In the genomic region with DNA sequence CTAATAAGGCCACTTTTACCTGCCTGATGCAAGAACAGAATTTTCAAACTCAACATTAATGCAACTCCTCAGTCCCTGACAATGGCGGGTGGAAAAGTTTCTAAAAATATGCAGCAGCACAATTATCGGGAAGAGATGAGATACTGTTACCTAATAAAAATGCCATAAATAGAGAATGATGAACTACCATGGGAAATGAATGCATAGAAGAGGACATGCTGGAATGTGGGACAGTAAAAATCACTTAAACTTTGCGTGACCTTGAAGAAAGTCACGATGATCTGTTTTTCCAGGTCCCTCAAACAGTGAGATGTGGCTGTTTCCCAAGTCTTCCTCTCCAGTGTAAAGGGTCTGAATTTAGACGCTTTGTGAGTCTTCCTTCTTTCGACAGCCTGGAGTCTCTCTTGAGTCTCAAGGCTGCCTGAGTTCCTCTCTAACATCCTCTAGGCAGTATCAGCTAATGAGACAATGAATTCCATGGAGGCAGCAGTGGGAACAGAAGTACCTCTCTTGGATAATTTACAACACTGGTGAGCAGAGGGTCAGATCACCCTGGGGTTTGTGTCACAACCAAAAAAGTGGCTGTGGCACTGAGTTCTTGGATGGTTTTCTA, we compare ENCODE assay signal across 1 cellular context.
TF ChIP-seq lines count a peak whose summit lies in the region.

No MANE protein-coding gene starts in this region.

TF ChIP-seq in HEK293, 187 proteins besides CTCF, POLR2A, EP300 and RAD21 (continued from another document):
- TF ChIP-seq, protein P1, sequence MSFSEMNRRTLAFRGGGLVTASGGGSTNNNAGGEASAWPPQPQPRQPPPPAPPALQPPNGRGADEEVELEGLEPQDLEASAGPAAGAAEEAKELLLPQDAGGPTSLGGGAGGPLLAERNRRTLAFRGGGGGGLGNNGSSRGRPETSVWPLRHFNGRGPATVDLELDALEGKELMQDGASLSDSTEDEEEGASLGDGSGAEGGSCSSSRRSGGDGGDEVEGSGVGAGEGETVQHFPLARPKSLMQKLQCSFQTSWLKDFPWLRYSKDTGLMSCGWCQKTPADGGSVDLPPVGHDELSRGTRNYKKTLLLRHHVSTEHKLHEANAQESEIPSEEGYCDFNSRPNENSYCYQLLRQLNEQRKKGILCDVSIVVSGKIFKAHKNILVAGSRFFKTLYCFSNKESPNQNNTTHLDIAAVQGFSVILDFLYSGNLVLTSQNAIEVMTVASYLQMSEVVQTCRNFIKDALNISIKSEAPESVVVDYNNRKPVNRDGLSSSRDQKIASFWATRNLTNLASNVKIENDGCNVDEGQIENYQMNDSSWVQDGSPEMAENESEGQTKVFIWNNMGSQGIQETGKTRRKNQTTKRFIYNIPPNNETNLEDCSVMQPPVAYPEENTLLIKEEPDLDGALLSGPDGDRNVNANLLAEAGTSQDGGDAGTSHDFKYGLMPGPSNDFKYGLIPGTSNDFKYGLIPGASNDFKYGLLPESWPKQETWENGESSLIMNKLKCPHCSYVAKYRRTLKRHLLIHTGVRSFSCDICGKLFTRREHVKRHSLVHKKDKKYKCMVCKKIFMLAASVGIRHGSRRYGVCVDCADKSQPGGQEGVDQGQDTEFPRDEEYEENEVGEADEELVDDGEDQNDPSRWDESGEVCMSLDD (tag by site-specific recombination; IDR thresholded peaks at IDR 0.05), result no peak
- TF ChIP-seq, protein P2, sequence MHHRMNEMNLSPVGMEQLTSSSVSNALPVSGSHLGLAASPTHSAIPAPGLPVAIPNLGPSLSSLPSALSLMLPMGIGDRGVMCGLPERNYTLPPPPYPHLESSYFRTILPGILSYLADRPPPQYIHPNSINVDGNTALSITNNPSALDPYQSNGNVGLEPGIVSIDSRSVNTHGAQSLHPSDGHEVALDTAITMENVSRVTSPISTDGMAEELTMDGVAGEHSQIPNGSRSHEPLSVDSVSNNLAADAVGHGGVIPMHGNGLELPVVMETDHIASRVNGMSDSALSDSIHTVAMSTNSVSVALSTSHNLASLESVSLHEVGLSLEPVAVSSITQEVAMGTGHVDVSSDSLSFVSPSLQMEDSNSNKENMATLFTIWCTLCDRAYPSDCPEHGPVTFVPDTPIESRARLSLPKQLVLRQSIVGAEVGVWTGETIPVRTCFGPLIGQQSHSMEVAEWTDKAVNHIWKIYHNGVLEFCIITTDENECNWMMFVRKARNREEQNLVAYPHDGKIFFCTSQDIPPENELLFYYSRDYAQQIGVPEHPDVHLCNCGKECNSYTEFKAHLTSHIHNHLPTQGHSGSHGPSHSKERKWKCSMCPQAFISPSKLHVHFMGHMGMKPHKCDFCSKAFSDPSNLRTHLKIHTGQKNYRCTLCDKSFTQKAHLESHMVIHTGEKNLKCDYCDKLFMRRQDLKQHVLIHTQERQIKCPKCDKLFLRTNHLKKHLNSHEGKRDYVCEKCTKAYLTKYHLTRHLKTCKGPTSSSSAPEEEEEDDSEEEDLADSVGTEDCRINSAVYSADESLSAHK (tag by site-specific recombination; IDR thresholded peaks at IDR 0.05), result peak; percentile 72
- TF ChIP-seq IKZF3 (tag by site-specific recombination; IDR thresholded peaks at IDR 0.05), result peak; percentile 32; the same call in 1 of the 2 replicates
- TF ChIP-seq, protein P3, sequence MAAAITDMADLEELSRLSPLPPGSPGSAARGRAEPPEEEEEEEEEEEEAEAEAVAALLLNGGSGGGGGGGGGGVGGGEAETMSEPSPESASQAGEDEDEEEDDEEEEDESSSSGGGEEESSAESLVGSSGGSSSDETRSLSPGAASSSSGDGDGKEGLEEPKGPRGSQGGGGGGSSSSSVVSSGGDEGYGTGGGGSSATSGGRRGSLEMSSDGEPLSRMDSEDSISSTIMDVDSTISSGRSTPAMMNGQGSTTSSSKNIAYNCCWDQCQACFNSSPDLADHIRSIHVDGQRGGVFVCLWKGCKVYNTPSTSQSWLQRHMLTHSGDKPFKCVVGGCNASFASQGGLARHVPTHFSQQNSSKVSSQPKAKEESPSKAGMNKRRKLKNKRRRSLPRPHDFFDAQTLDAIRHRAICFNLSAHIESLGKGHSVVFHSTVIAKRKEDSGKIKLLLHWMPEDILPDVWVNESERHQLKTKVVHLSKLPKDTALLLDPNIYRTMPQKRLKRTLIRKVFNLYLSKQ (tag by site-specific recombination; IDR thresholded peaks at IDR 0.05; ENCODE audit: borderline replicate concordance), result no peak
- no peak for TF ChIP-seq ZNF155 (tag by site-specific recombination; IDR thresholded peaks at IDR 0.05)
- no peak for TF ChIP-seq ZNF140 (tag by site-specific recombination; IDR thresholded peaks at IDR 0.05)
- TF ChIP-seq OVOL3 (tag by site-specific recombination; IDR thresholded peaks at IDR 0.05), result no peak
- no peak for TF ChIP-seq ZNF510 (tag by site-specific recombination; IDR thresholded peaks at IDR 0.05; ENCODE audit: insufficient replicate concordance)
- no peak for TF ChIP-seq RBAK (tag by site-specific recombination; IDR thresholded peaks at IDR 0.05)
- TF ChIP-seq ZNF777 (tag by site-specific recombination; IDR thresholded peaks at IDR 0.05; ENCODE audit: borderline replicate concordance), result no peak
- no peak for TF ChIP-seq ZNF221 (tag by site-specific recombination; IDR thresholded peaks at IDR 0.05; ENCODE audit: borderline replicate concordance)
- TF ChIP-seq, protein P4, sequence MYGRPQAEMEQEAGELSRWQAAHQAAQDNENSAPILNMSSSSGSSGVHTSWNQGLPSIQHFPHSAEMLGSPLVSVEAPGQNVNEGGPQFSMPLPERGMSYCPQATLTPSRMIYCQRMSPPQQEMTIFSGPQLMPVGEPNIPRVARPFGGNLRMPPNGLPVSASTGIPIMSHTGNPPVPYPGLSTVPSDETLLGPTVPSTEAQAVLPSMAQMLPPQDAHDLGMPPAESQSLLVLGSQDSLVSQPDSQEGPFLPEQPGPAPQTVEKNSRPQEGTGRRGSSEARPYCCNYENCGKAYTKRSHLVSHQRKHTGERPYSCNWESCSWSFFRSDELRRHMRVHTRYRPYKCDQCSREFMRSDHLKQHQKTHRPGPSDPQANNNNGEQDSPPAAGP (tag by site-specific recombination; IDR thresholded peaks at IDR 0.05), result no peak
- 0 out of 2 replicates have a peak, but pooled peaks have one; percentile 34 for TF ChIP-seq ZNF350 (tag by site-specific recombination; IDR thresholded peaks at IDR 0.05)
- no peak for TF ChIP-seq KLF10 (tag by site-specific recombination; IDR thresholded peaks at IDR 0.05)
- TF ChIP-seq KLF1 (tag by site-specific recombination; IDR thresholded peaks at IDR 0.05), result no peak
- TF ChIP-seq, protein P5, sequence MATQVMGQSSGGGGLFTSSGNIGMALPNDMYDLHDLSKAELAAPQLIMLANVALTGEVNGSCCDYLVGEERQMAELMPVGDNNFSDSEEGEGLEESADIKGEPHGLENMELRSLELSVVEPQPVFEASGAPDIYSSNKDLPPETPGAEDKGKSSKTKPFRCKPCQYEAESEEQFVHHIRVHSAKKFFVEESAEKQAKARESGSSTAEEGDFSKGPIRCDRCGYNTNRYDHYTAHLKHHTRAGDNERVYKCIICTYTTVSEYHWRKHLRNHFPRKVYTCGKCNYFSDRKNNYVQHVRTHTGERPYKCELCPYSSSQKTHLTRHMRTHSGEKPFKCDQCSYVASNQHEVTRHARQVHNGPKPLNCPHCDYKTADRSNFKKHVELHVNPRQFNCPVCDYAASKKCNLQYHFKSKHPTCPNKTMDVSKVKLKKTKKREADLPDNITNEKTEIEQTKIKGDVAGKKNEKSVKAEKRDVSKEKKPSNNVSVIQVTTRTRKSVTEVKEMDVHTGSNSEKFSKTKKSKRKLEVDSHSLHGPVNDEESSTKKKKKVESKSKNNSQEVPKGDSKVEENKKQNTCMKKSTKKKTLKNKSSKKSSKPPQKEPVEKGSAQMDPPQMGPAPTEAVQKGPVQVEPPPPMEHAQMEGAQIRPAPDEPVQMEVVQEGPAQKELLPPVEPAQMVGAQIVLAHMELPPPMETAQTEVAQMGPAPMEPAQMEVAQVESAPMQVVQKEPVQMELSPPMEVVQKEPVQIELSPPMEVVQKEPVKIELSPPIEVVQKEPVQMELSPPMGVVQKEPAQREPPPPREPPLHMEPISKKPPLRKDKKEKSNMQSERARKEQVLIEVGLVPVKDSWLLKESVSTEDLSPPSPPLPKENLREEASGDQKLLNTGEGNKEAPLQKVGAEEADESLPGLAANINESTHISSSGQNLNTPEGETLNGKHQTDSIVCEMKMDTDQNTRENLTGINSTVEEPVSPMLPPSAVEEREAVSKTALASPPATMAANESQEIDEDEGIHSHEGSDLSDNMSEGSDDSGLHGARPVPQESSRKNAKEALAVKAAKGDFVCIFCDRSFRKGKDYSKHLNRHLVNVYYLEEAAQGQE (tag by site-specific recombination; IDR thresholded peaks at IDR 0.05), result no peak
- TF ChIP-seq ZNF426 (tag by site-specific recombination; IDR thresholded peaks at IDR 0.05), result no peak
- TF ChIP-seq FEZF1 (tag by site-specific recombination; IDR thresholded peaks at IDR 0.05), result peak; percentile 44; the same call in 1 of the 2 replicates
- TF ChIP-seq ZNF660 (tag by site-specific recombination; IDR thresholded peaks at IDR 0.05), result 0 out of 2 replicates have a peak, but pooled peaks have one; percentile 13
- TF ChIP-seq YY2 (tag by site-specific recombination; IDR thresholded peaks at IDR 0.05), result peak; percentile 50
- TF ChIP-seq, protein P6, sequence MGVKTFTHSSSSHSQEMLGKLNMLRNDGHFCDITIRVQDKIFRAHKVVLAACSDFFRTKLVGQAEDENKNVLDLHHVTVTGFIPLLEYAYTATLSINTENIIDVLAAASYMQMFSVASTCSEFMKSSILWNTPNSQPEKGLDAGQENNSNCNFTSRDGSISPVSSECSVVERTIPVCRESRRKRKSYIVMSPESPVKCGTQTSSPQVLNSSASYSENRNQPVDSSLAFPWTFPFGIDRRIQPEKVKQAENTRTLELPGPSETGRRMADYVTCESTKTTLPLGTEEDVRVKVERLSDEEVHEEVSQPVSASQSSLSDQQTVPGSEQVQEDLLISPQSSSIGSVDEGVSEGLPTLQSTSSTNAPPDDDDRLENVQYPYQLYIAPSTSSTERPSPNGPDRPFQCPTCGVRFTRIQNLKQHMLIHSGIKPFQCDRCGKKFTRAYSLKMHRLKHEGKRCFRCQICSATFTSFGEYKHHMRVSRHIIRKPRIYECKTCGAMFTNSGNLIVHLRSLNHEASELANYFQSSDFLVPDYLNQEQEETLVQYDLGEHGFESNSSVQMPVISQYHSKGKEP (tag by site-specific recombination; IDR thresholded peaks at IDR 0.05), result peak; percentile 54; the same call in 1 of the 2 replicates
- TF ChIP-seq, protein P7, sequence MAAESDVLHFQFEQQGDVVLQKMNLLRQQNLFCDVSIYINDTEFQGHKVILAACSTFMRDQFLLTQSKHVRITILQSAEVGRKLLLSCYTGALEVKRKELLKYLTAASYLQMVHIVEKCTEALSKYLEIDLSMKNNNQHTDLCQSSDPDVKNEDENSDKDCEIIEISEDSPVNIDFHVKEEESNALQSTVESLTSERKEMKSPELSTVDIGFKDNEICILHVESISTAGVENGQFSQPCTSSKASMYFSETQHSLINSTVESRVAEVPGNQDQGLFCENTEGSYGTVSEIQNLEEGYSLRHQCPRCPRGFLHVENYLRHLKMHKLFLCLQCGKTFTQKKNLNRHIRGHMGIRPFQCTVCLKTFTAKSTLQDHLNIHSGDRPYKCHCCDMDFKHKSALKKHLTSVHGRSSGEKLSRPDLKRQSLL (tag by site-specific recombination; IDR thresholded peaks at IDR 0.05), result peak; percentile 79; the same call in 1 of the 2 replicates
- TF ChIP-seq ZNF555 (tag by site-specific recombination; conservative IDR thresholded peaks at IDR 0.05), result no peak
- no peak for TF ChIP-seq ZNF658 (tag by site-specific recombination; IDR thresholded peaks at IDR 0.05)
